In the genomic region with DNA sequence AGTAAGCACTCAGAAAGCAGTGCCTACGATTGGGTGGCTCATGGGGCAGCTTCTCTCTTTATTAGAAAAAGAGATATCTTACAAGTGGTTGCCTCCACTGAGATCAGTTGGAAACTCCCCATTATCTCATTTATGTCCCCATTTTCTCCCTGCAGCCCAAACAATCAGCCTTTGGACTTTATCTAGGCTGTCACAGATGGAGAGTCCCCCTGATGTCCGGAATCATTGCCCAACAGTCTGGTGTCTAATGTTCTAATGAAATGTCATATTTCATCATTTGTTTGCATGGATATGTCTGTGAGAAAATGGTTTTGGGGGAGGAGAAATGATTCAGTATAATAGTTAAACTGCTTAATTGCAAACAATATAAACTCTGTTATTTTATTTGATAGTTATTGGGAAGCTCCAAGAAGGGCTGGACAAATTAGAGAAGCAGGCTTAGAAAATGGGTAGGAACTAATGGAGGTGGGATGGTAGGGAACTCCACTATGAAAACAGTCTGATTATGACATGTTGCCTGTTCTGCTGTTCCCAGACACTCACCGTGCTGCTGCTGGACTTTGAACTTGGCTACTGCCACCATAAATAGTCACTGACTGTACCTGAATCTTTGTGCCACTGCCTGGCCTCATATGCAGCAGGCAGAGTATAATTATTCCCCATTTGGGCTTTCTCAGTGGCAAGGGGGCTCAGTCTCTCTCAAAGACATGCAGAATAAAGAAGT, we compare ENCODE assay signal across 1 cellular context.
TF ChIP-seq lines count a peak whose summit lies in the region.

No MANE protein-coding gene starts in this region.

TF ChIP-seq in HepG2, 621 proteins besides CTCF, POLR2A, EP300 and RAD21 (continued from another document):
- TF ChIP-seq, protein P1, sequence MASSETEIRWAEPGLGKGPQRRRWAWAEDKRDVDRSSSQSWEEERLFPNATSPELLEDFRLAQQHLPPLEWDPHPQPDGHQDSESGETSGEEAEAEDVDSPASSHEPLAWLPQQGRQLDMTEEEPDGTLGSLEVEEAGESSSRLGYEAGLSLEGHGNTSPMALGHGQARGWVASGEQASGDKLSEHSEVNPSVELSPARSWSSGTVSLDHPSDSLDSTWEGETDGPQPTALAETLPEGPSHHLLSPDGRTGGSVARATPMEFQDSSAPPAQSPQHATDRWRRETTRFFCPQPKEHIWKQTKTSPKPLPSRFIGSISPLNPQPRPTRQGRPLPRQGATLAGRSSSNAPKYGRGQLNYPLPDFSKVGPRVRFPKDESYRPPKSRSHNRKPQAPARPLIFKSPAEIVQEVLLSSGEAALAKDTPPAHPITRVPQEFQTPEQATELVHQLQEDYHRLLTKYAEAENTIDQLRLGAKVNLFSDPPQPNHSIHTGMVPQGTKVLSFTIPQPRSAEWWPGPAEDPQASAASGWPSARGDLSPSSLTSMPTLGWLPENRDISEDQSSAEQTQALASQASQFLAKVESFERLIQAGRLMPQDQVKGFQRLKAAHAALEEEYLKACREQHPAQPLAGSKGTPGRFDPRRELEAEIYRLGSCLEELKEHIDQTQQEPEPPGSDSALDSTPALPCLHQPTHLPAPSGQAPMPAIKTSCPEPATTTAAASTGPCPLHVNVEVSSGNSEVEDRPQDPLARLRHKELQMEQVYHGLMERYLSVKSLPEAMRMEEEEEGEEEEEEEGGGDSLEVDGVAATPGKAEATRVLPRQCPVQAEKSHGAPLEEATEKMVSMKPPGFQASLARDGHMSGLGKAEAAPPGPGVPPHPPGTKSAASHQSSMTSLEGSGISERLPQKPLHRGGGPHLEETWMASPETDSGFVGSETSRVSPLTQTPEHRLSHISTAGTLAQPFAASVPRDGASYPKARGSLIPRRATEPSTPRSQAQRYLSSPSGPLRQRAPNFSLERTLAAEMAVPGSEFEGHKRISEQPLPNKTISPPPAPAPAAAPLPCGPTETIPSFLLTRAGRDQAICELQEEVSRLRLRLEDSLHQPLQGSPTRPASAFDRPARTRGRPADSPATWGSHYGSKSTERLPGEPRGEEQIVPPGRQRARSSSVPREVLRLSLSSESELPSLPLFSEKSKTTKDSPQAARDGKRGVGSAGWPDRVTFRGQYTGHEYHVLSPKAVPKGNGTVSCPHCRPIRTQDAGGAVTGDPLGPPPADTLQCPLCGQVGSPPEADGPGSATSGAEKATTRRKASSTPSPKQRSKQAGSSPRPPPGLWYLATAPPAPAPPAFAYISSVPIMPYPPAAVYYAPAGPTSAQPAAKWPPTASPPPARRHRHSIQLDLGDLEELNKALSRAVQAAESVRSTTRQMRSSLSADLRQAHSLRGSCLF (CRISPR knock-in tag; IDR thresholded peaks at IDR 0.05; ENCODE audit: borderline replicate concordance): no peak
- TF ChIP-seq AHR (CRISPR knock-in tag; IDR thresholded peaks at IDR 0.05): no peak
- no peak for TF ChIP-seq SRY (CRISPR knock-in tag; IDR thresholded peaks at IDR 0.05)
- TF ChIP-seq, protein P2, sequence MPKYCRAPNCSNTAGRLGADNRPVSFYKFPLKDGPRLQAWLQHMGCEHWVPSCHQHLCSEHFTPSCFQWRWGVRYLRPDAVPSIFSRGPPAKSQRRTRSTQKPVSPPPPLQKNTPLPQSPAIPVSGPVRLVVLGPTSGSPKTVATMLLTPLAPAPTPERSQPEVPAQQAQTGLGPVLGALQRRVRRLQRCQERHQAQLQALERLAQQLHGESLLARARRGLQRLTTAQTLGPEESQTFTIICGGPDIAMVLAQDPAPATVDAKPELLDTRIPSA (CRISPR knock-in tag; IDR thresholded peaks at IDR 0.05; ENCODE audit: borderline replicate concordance): no peak
- no peak for TF ChIP-seq ZNF253 (CRISPR knock-in tag; IDR thresholded peaks at IDR 0.05; ENCODE audit: borderline replicate concordance)
- TF ChIP-seq ZNF780A (CRISPR knock-in tag; IDR thresholded peaks at IDR 0.05): no peak
- TF ChIP-seq SIX4 (CRISPR knock-in tag; IDR thresholded peaks at IDR 0.05): no peak
- no peak for TF ChIP-seq ZNF816 (CRISPR knock-in tag; IDR thresholded peaks at IDR 0.05; ENCODE audit: borderline replicate concordance)
- no peak for TF ChIP-seq ZNF432 (CRISPR knock-in tag; IDR thresholded peaks at IDR 0.05; ENCODE audit: borderline replicate concordance)
- TF ChIP-seq STAG1 (CRISPR knock-in tag; IDR thresholded peaks at IDR 0.05): no peak
- TF ChIP-seq ZFP62 (CRISPR knock-in tag; IDR thresholded peaks at IDR 0.05): no peak
- no peak for TF ChIP-seq MED8 (CRISPR knock-in tag; IDR thresholded peaks at IDR 0.05; ENCODE audit: insufficient replicate concordance)
- TF ChIP-seq CREM (IDR thresholded peaks at IDR 0.05): peak; percentile 28; the same call in 1 of the 2 replicates
- TF ChIP-seq CREM (CRISPR knock-in tag; IDR thresholded peaks at IDR 0.05): no peak
- TF ChIP-seq, protein P3, sequence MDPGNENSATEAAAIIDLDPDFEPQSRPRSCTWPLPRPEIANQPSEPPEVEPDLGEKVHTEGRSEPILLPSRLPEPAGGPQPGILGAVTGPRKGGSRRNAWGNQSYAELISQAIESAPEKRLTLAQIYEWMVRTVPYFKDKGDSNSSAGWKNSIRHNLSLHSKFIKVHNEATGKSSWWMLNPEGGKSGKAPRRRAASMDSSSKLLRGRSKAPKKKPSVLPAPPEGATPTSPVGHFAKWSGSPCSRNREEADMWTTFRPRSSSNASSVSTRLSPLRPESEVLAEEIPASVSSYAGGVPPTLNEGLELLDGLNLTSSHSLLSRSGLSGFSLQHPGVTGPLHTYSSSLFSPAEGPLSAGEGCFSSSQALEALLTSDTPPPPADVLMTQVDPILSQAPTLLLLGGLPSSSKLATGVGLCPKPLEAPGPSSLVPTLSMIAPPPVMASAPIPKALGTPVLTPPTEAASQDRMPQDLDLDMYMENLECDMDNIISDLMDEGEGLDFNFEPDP (CRISPR knock-in tag; conservative IDR thresholded peaks at IDR 0.05): no peak
- TF ChIP-seq, protein P4, sequence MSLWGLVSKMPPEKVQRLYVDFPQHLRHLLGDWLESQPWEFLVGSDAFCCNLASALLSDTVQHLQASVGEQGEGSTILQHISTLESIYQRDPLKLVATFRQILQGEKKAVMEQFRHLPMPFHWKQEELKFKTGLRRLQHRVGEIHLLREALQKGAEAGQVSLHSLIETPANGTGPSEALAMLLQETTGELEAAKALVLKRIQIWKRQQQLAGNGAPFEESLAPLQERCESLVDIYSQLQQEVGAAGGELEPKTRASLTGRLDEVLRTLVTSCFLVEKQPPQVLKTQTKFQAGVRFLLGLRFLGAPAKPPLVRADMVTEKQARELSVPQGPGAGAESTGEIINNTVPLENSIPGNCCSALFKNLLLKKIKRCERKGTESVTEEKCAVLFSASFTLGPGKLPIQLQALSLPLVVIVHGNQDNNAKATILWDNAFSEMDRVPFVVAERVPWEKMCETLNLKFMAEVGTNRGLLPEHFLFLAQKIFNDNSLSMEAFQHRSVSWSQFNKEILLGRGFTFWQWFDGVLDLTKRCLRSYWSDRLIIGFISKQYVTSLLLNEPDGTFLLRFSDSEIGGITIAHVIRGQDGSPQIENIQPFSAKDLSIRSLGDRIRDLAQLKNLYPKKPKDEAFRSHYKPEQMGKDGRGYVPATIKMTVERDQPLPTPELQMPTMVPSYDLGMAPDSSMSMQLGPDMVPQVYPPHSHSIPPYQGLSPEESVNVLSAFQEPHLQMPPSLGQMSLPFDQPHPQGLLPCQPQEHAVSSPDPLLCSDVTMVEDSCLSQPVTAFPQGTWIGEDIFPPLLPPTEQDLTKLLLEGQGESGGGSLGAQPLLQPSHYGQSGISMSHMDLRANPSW (CRISPR knock-in tag; IDR thresholded peaks at IDR 0.05; ENCODE audit: borderline replicate concordance): no peak
- TF ChIP-seq HNF4A (CRISPR knock-in tag; IDR thresholded peaks at IDR 0.05): peak; percentile 89
- no peak for TF ChIP-seq ZFYVE20 (CRISPR knock-in tag; IDR thresholded peaks at IDR 0.05; ENCODE audit: borderline replicate concordance, low read depth)
- TF ChIP-seq ZNF713 (CRISPR knock-in tag; IDR thresholded peaks at IDR 0.05): no peak
- TF ChIP-seq, protein P5, sequence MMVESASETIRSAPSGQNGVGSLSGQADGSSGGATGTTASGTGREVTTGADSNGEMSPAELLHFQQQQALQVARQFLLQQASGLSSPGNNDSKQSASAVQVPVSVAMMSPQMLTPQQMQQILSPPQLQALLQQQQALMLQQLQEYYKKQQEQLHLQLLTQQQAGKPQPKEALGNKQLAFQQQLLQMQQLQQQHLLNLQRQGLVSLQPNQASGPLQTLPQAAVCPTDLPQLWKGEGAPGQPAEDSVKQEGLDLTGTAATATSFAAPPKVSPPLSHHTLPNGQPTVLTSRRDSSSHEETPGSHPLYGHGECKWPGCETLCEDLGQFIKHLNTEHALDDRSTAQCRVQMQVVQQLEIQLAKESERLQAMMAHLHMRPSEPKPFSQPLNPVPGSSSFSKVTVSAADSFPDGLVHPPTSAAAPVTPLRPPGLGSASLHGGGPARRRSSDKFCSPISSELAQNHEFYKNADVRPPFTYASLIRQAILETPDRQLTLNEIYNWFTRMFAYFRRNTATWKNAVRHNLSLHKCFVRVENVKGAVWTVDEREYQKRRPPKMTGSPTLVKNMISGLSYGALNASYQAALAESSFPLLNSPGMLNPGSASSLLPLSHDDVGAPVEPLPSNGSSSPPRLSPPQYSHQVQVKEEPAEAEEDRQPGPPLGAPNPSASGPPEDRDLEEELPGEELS (CRISPR knock-in tag; IDR thresholded peaks at IDR 0.05): peak; percentile 29; the same call in 1 of the 2 replicates
- TF ChIP-seq PHF8 (CRISPR knock-in tag; IDR thresholded peaks at IDR 0.05): peak; percentile 19; the same call in 1 of the 2 replicates
- no peak for TF ChIP-seq NFIC (IDR thresholded peaks at IDR 0.05; ENCODE audit: low read length)
- TF ChIP-seq ZFP41 (CRISPR knock-in tag; IDR thresholded peaks at IDR 0.05; ENCODE audit: borderline replicate concordance): no peak
- no peak for TF ChIP-seq EZH2 (conservative IDR thresholded peaks at IDR 0.05; ENCODE audit: low read depth, low read length)
- TF ChIP-seq KAT2B (IDR thresholded peaks at IDR 0.05; ENCODE audit: borderline replicate concordance, low read depth, low read length): no peak
- TF ChIP-seq, protein P6, sequence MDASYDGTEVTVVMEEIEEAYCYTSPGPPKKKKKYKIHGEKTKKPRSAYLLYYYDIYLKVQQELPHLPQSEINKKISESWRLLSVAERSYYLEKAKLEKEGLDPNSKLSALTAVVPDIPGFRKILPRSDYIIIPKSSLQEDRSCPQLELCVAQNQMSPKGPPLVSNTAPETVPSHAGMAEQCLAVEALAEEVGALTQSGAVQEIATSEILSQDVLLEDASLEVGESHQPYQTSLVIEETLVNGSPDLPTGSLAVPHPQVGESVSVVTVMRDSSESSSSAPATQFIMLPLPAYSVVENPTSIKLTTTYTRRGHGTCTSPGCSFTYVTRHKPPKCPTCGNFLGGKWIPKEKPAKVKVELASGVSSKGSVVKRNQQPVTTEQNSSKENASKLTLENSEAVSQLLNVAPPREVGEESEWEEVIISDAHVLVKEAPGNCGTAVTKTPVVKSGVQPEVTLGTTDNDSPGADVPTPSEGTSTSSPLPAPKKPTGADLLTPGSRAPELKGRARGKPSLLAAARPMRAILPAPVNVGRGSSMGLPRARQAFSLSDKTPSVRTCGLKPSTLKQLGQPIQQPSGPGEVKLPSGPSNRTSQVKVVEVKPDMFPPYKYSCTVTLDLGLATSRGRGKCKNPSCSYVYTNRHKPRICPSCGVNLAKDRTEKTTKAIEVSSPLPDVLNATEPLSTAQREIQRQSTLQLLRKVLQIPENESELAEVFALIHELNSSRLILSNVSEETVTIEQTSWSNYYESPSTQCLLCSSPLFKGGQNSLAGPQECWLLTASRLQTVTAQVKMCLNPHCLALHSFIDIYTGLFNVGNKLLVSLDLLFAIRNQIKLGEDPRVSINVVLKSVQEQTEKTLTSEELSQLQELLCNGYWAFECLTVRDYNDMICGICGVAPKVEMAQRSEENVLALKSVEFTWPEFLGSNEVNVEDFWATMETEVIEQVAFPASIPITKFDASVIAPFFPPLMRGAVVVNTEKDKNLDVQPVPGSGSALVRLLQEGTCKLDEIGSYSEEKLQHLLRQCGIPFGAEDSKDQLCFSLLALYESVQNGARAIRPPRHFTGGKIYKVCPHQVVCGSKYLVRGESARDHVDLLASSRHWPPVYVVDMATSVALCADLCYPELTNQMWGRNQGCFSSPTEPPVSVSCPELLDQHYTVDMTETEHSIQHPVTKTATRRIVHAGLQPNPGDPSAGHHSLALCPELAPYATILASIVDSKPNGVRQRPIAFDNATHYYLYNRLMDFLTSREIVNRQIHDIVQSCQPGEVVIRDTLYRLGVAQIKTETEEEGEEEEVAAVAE (CRISPR knock-in tag; IDR thresholded peaks at IDR 0.05; ENCODE audit: borderline replicate concordance): no peak
- no peak for TF ChIP-seq CBFB (CRISPR knock-in tag; IDR thresholded peaks at IDR 0.05)
- no peak for TF ChIP-seq NR2F2 (IDR thresholded peaks at IDR 0.05; ENCODE audit: borderline replicate concordance, low read depth)
- no peak for TF ChIP-seq ZNF430 (CRISPR knock-in tag; IDR thresholded peaks at IDR 0.05)
- TF ChIP-seq, protein P7, sequence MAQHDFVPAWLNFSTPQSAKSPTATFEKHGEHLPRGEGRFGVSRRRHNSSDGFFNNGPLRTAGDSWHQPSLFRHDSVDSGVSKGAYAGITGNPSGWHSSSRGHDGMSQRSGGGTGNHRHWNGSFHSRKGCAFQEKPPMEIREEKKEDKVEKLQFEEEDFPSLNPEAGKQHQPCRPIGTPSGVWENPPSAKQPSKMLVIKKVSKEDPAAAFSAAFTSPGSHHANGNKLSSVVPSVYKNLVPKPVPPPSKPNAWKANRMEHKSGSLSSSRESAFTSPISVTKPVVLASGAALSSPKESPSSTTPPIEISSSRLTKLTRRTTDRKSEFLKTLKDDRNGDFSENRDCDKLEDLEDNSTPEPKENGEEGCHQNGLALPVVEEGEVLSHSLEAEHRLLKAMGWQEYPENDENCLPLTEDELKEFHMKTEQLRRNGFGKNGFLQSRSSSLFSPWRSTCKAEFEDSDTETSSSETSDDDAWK (CRISPR knock-in tag; IDR thresholded peaks at IDR 0.05): no peak
- no peak for TF ChIP-seq RFX1 (IDR thresholded peaks at IDR 0.05)
- TF ChIP-seq ZNF343 (CRISPR knock-in tag; IDR thresholded peaks at IDR 0.05): no peak
- no peak for TF ChIP-seq ZNF234 (CRISPR knock-in tag; conservative IDR thresholded peaks at IDR 0.05)
- TF ChIP-seq, protein P8, sequence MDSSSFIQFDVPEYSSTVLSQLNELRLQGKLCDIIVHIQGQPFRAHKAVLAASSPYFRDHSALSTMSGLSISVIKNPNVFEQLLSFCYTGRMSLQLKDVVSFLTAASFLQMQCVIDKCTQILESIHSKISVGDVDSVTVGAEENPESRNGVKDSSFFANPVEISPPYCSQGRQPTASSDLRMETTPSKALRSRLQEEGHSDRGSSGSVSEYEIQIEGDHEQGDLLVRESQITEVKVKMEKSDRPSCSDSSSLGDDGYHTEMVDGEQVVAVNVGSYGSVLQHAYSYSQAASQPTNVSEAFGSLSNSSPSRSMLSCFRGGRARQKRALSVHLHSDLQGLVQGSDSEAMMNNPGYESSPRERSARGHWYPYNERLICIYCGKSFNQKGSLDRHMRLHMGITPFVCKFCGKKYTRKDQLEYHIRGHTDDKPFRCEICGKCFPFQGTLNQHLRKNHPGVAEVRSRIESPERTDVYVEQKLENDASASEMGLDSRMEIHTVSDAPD (CRISPR knock-in tag; IDR thresholded peaks at IDR 0.05): no peak
